ENCODE assay signal across 23 cellular contexts in genomic region chr9:110244616-110245015, GRCh38. TPM values are rescaled to one million over a fixed set of nuclear protein-coding genes. Genes with fewer than 3 reads are reported as not detected.
DNase-seq lines count a peak whose midpoint lies in the region; ATAC-seq and TF ChIP-seq lines count a peak whose summit lies in the region.
"Had no signal": no experiment of that assay in that cellular context is flagged by ENCODE, and none has a peak within 500 bp of the region (broad histone marks: within the 10 kb centered on the region; RNA-seq: fewer than 3 reads in every experiment).

No MANE protein-coding gene starts in this region.

- H3K4me1 ChIP-seq in mammary epithelial cell (ENCODE audit: insufficient read depth, low read length), result peaks cover 29% of the 10 kb centered on the region
- H3K4me1 ChIP-seq in breast epithelium, result no peaks in the 10 kb centered on the region
- peaks cover 0 to 11% (median 0%) of the 10 kb centered on the region in 3 donors for H3K4me1 ChIP-seq in gastroesophageal sphincter

- H3K36me3 ChIP-seq in mammary epithelial cell (ENCODE audit: insufficient read depth, low read length), result peaks cover 55% of the 10 kb centered on the region
- no peaks in the 10 kb centered on the region for H3K36me3 ChIP-seq in breast epithelium
- H3K36me3 ChIP-seq in SK-N-MC (ENCODE audit: insufficient read depth, low read length), result peaks cover 70% of the 10 kb centered on the region
- H3K36me3 ChIP-seq in gastroesophageal sphincter, result peaks cover 0 to 75% of the 10 kb centered on the region in 2 donors

- intact Hi-C loops in mammary epithelial cell (cut with micrococcal nuclease), result no loop called here
- intact Hi-C loops in breast epithelium (cut with DNase I; ENCODE audit: low total_unique reads), result no loop called here
- intact Hi-C loops in left ventricle myocardium superior (cut with micrococcal nuclease), result no loop called here

- 77% methylated on average over 3 of the region's 3 CpGs for WGBS in mammary epithelial cell (ENCODE audit: low coverage, missing lambda C conversion rate)
- WGBS in gastroesophageal sphincter (ENCODE audit: low coverage in 1 of 2), 2 donors, result 59 to 71% methylated on average over 3 of the region's 3 CpGs

- no peaks in the 10 kb centered on the region for H3K9me3 ChIP-seq in mammary epithelial cell (replicated peaks; ENCODE audit: insufficient read depth, low read length)
- H3K9me3 ChIP-seq in breast epithelium, result no peaks in the 10 kb centered on the region
- no peaks in the 10 kb centered on the region for H3K9me3 ChIP-seq in SK-N-MC (ENCODE audit: low read depth, low read length)
- no peaks in the 10 kb centered on the region for H3K9me3 ChIP-seq in gastroesophageal sphincter
- H3K9me3 ChIP-seq: A549 had no signal

- peaks cover 49% of the 10 kb centered on the region for H3K79me2 ChIP-seq in mammary epithelial cell (ENCODE audit: insufficient read depth, low read length)

- TSS peak; percentile 3 for BruUV-seq in mammary epithelial cell (replicated peaks; lab: Mats Ljungman, UMichigan)

- ATAC-seq in gastroesophageal sphincter, result peak; percentile 71
- ATAC-seq in left ventricle myocardium superior, result no peak
- ATAC-seq: A549, GM23338, HCT116 had no signal

- no peak overlapping the region for H3K27ac ChIP-seq in mammary epithelial cell (ENCODE audit: insufficient read depth, low read depth, low read length)
- no peak overlapping the region for H3K27ac ChIP-seq in breast epithelium
- 0 out of 2 replicates have a peak overlapping the region, but pooled peaks have one; percentile 33 for H3K27ac ChIP-seq in SK-N-MC
- H3K27ac ChIP-seq in gastroesophageal sphincter, result peak overlapping the region in 1 of 4 donors; percentile 35
- H3K27ac ChIP-seq: A549 had no signal

- no peak for DNase-seq in mammary epithelial cell
- DNase-seq in breast epithelium (ENCODE audit: low spot score in 2 of 2), result no peak
- DNase-seq in SK-N-MC (ENCODE audit: low read depth, low spot score), result no peak
- no peak for DNase-seq in NCI-H2227 (lab: John Stamatoyannopoulos, UW; ENCODE audit: unreplicated experiment)
- DNase-seq in left ventricle myocardium superior, result no peak
- no peak for DNase-seq in ACHN
- DNase-seq: 8988T; C1 segment of cervical spinal cord; Calu3; CD4-positive, alpha-beta memory T cell; COR-L47; DMS53; DMS79 treated with DMSO at 0.1 percent for 48 hours; GF-D8; H9 had no signal

- no peak overlapping the region for H3K4me2 ChIP-seq in mammary epithelial cell (ENCODE audit: insufficient read depth, low read depth, low read length)
- H3K4me2 ChIP-seq: A549, GM23338 had no signal

- no peak for TF ChIP-seq EP300 in gastroesophageal sphincter (IDR thresholded peaks at IDR 0.05)

- TF ChIP-seq CTCF in mammary epithelial cell (conservative IDR thresholded peaks at IDR 0.05 in 1 of 2, IDR thresholded peaks at IDR 0.05 in 1 of 2; ENCODE audit: extremely low read depth in 1 of 2, insufficient read depth in 1 of 2, low read depth in 1 of 2, low read length in 2 of 2), result no peak
- no peak for TF ChIP-seq CTCF in breast epithelium (IDR thresholded peaks at IDR 0.05)
- TF ChIP-seq CTCF in gastroesophageal sphincter (IDR thresholded peaks at IDR 0.05), result no peak

- H4K20me1 ChIP-seq in mammary epithelial cell (ENCODE audit: insufficient read depth, low read length), result peaks cover 7% of the 10 kb centered on the region

- TF ChIP-seq POLR2A in breast epithelium (IDR thresholded peaks at IDR 0.05) (no peak), gastroesophageal sphincter (IDR thresholded peaks at IDR 0.05) (no peak)

- H3K27me3 ChIP-seq in mammary epithelial cell (ENCODE audit: insufficient read depth, low read length) (no peaks in the 10 kb centered on the region), breast epithelium (no peaks in the 10 kb centered on the region), gastroesophageal sphincter (no peaks in the 10 kb centered on the region)

- H3K4me3 ChIP-seq in mammary epithelial cell (replicated peaks in 1 of 3; ENCODE audit: insufficient read depth in 1 of 3, low read depth in 2 of 3, low read length in 3 of 3), result no peak overlapping the region
- H3K4me3 ChIP-seq in breast epithelium, result no peak overlapping the region
- no peak overlapping the region for H3K4me3 ChIP-seq in SK-N-MC
- no peak overlapping the region for H3K4me3 ChIP-seq in gastroesophageal sphincter
- H3K4me3 ChIP-seq: A549, GM23338 had no signal

- dilution Hi-C loops in mammary epithelial cell (cut with HindIII; ENCODE audit: low sequenced_read_pairs), result no loop called here

- H3K9ac ChIP-seq in mammary epithelial cell (ENCODE audit: insufficient read depth, low read length) (no peak overlapping the region), SK-N-MC (ENCODE audit: insufficient read length) (no peak overlapping the region)

- no peak overlapping the region for H2AFZ ChIP-seq in mammary epithelial cell (ENCODE audit: low read depth, low read length)
- H2AFZ ChIP-seq: GM23338 had no signal

- in situ Hi-C loops in mammary epithelial cell (cut with MboI; ENCODE audit: low sequenced_read_pairs in 2 of 2), result no loop called here
- in situ Hi-C loops in ACHN (cut with HindIII; ENCODE audit: low pct_ligation_motif_present, low pct_unique_long_range_greater_than_20kb, low sequenced_read_pairs), result no loop called here

- CTCF ChIA-PET in mammary epithelial cell (lab: Charles Lee; ENCODE audit: low non-redundant PET), result no interaction called here

RNA-seq across cellular contexts. Expression of gene TXN, which starts 11.7 kb away (rescaled TPM):
- total RNA-seq in mammary epithelial cell (100 to 1,000 TPM; 337 to 532 TPM), breast epithelium (100 to 1,000 TPM in 2 of 3 donors, 10 to 100 TPM in 1; 96.7 to 196 (median 145) TPM), gastroesophageal sphincter (100 to 1,000 TPM; 134 to 276 (median 142) TPM), left ventricle myocardium superior (66.0 TPM)
- 760 TPM for polyA plus RNA-seq in mammary epithelial cell
- 135 TPM for polyA minus RNA-seq in mammary epithelial cell

RNA-seq across cellular contexts. Expression of gene C9orf152, which starts 36.7 kb away (rescaled TPM):
- total RNA-seq in mammary epithelial cell, result not detected
- not detected for polyA plus RNA-seq in mammary epithelial cell
- polyA minus RNA-seq in mammary epithelial cell, result not detected
- total RNA-seq in breast epithelium, result 10 to 100 TPM in 1 of 3 donors, 1 to 10 TPM in 1, not detected in 1; 7.9 to 10.2 TPM
- total RNA-seq in gastroesophageal sphincter, result under 1 TPM in 1 of 4 donors, not detected in 3; 0.17 TPM
- total RNA-seq in left ventricle myocardium superior, result not detected
- total RNA-seq: CD4-positive, alpha-beta memory T cell; Daoy; G401; GM23338; H4; H9 had no signal
- polyA plus RNA-seq: BJ; CD4-positive, alpha-beta memory T cell; GM23338 had no signal
